In genomic region chr17:29293890-29294579, GRCh38 we compare ENCODE assay signal across 8 cellular contexts. TPM values are rescaled to one million over a fixed set of nuclear protein-coding genes. Genes with fewer than 3 reads are reported as not detected.
DNase-seq lines count a peak whose midpoint lies in the region; ATAC-seq and TF ChIP-seq lines count a peak whose summit lies in the region.

Gene NUFIP2 (minus strand): TSS chr17:29294148. CDS start chr17:29294059, 89 bp downstream.

- H3K9me3 ChIP-seq in DND-41 (ENCODE audit: insufficient read depth, low read length, severe bottlenecking) (no peaks in the 10 kb centered on the region), GM23248 (ENCODE audit: low read depth) (no peaks in the 10 kb centered on the region), esophagus squamous epithelium (no peaks in the 10 kb centered on the region)

- peak within 1 kb of the TSS; percentile 92 for H3K4me2 ChIP-seq in DND-41 (ENCODE audit: insufficient read depth, low read length)
- H3K4me2 ChIP-seq in GM23248 (ENCODE audit: unreplicated experiment): peak within 1 kb of the TSS; percentile 87

- DNase-seq in DND-41 (peak; percentile 99), GM23248 (peak; percentile 100), Kasumi-1 (lab: John Stamatoyannopoulos, UW) (peak; percentile 98), RPMI7951 (ENCODE audit: low read depth) (peak; percentile 96), esophagus squamous epithelium (lab: John Stamatoyannopoulos, UW) (peak; percentile 97), myocyte (ENCODE audit: low read depth) (peak; percentile 99)
- peak; percentile 97 for DNase-seq in activated T-helper 1 cell treated with anti-CD3 and anti-CD28 coated beads, Interleukin-12 subunit alpha, Interleukin-12 subunit beta, Interleukin-2, Interleukin-4 antibody, amounts not matched to agents 30 ng/mL and 10 ng/mL and 1 ng/mL, durations not matched to agents 14 hours and 24 hours and 36 hours (ENCODE audit: low spot score)
- peak; percentile 96 to 99 for DNase-seq in stimulated activated CD8-positive, alpha-beta memory T cell treated with anti-CD3 and anti-CD28 coated beads, Interleukin-7, amount 100 ng/mL, for 48 hours (ENCODE audit: extremely low read depth in 1 of 2, low read depth in 1 of 2)

- H3K9ac ChIP-seq in DND-41 (ENCODE audit: low read depth, low read length) (peak within 1 kb of the TSS; percentile 94), GM23248 (peak within 1 kb of the TSS; percentile 92)

- H3K9me2 ChIP-seq in GM23248 (ENCODE audit: insufficient read depth): no peaks in the 10 kb centered on the region

- H3K27me3 Mint-ChIP-seq in activated T-helper 1 cell treated with anti-CD3 and anti-CD28 coated beads, Interleukin-12 subunit alpha, Interleukin-12 subunit beta, Interleukin-2, Interleukin-4 antibody, amounts not matched to agents 30 ng/mL and 10 ng/mL and 1 ng/mL, durations not matched to agents 14 hours and 24 hours and 36 hours (ENCODE audit: insufficient read depth): peaks cover 3% of the 10 kb centered on the region

- H3K4me1 Mint-ChIP-seq in activated T-helper 1 cell treated with anti-CD3 and anti-CD28 coated beads, Interleukin-12 subunit alpha, Interleukin-12 subunit beta, Interleukin-2, Interleukin-4 antibody, amounts not matched to agents 30 ng/mL and 10 ng/mL and 1 ng/mL, durations not matched to agents 14 hours and 24 hours and 36 hours (ENCODE audit: low read depth): peaks cover 43% of the 10 kb centered on the region

- H3K4me3 ChIP-seq in DND-41 (ENCODE audit: low read depth in 1 of 2, low read length in 2 of 2) (peak within 1 kb of the TSS; percentile 86 to 89), GM23248 (peak within 1 kb of the TSS; percentile 97), esophagus squamous epithelium (peak within 1 kb of the TSS; percentile 92 to 99 (median 96))

- peak within 1 kb of the TSS; percentile 100 for H3K4me3 Mint-ChIP-seq in activated T-helper 1 cell treated with anti-CD3 and anti-CD28 coated beads, Interleukin-12 subunit alpha, Interleukin-12 subunit beta, Interleukin-2, Interleukin-4 antibody, amounts not matched to agents 30 ng/mL and 10 ng/mL and 1 ng/mL, durations not matched to agents 14 hours and 24 hours and 36 hours

- H3K9me3 Mint-ChIP-seq in activated T-helper 1 cell treated with anti-CD3 and anti-CD28 coated beads, Interleukin-12 subunit alpha, Interleukin-12 subunit beta, Interleukin-2, Interleukin-4 antibody, amounts not matched to agents 30 ng/mL and 10 ng/mL and 1 ng/mL, durations not matched to agents 14 hours and 24 hours and 36 hours: no peaks in the 10 kb centered on the region

- 0 to 1% methylated on average over 29 to 31 of the region's 31 CpGs for WGBS in GM23248 (ENCODE audit: low coverage in 1 of 2, low lambda C conversion rate in 2 of 2, missing lambda C conversion rate in 2 of 2), 2 experiments
- WGBS in esophagus squamous epithelium, 2 donors: 0% methylated on average over 13 to 24 of the region's 31 CpGs

- H3K4me1 ChIP-seq in DND-41 (ENCODE audit: insufficient read depth, low read length) (peaks cover 41% of the 10 kb centered on the region), GM23248 (ENCODE audit: insufficient read depth) (peaks cover 18% of the 10 kb centered on the region), esophagus squamous epithelium (peaks cover 24 to 40% (median 30%) of the 10 kb centered on the region in 3 donors)

- peaks cover 24% of the 10 kb centered on the region for H3K36me3 Mint-ChIP-seq in activated T-helper 1 cell treated with anti-CD3 and anti-CD28 coated beads, Interleukin-12 subunit alpha, Interleukin-12 subunit beta, Interleukin-2, Interleukin-4 antibody, amounts not matched to agents 30 ng/mL and 10 ng/mL and 1 ng/mL, durations not matched to agents 14 hours and 24 hours and 36 hours (ENCODE audit: low read depth)

- H3K27ac ChIP-seq in DND-41 (ENCODE audit: low read length) (peak within 1 kb of the TSS; percentile 93), GM23248 (peak within 1 kb of the TSS; percentile 94), esophagus squamous epithelium (peak within 1 kb of the TSS; percentile 99 to 100 (median 100))

- H3K36me3 ChIP-seq in DND-41 (ENCODE audit: insufficient read depth, low read length) (peaks cover 37% of the 10 kb centered on the region), GM23248 (ENCODE audit: low read depth) (peaks cover 10% of the 10 kb centered on the region; the same call in 1 of the 2 replicates), esophagus squamous epithelium (peaks cover 0 to 13% (median 0%) of the 10 kb centered on the region in 3 donors)

- peaks cover 33% of the 10 kb centered on the region for H3F3A ChIP-seq in GM23248 (ENCODE audit: insufficient read depth)

- H3K27ac Mint-ChIP-seq in activated T-helper 1 cell treated with anti-CD3 and anti-CD28 coated beads, Interleukin-12 subunit alpha, Interleukin-12 subunit beta, Interleukin-2, Interleukin-4 antibody, amounts not matched to agents 30 ng/mL and 10 ng/mL and 1 ng/mL, durations not matched to agents 14 hours and 24 hours and 36 hours: peak within 1 kb of the TSS; percentile 99

- H3K79me2 ChIP-seq in DND-41 (ENCODE audit: insufficient read depth, low read length) (peaks cover 57% of the 10 kb centered on the region), GM23248 (ENCODE audit: insufficient read depth) (peaks cover 45% of the 10 kb centered on the region)

- H3K27me3 ChIP-seq in DND-41 (ENCODE audit: insufficient read depth, low read length, poor library complexity) (no peaks in the 10 kb centered on the region), GM23248 (replicated peaks; ENCODE audit: insufficient read depth) (no peaks in the 10 kb centered on the region), esophagus squamous epithelium (no peaks in the 10 kb centered on the region)

- H2AFZ ChIP-seq in DND-41 (ENCODE audit: low read depth, low read length): peak within 1 kb of the TSS; percentile 92
- peak within 1 kb of the TSS; percentile 84 for H2AFZ ChIP-seq in GM23248

- TF ChIP-seq POLR2A in esophagus squamous epithelium (IDR thresholded peaks at IDR 0.05): peak; percentile 75 to 100 (median 100)

- H4K20me1 ChIP-seq in DND-41 (ENCODE audit: insufficient read depth, low read length): peaks cover 38% of the 10 kb centered on the region
- H4K20me1 ChIP-seq in GM23248 (ENCODE audit: insufficient read depth): peaks cover 22% of the 10 kb centered on the region; the same call in 1 of the 2 replicates

- in situ Hi-C loops in GM23248 (cut with MboI): no loop called here

- intact Hi-C loops in activated T-helper 1 cell treated with anti-CD3 and anti-CD28 coated beads, Interleukin-12 subunit alpha, Interleukin-12 subunit beta, Interleukin-2, Interleukin-4 antibody, amounts not matched to agents 30 ng/mL and 10 ng/mL and 1 ng/mL, durations not matched to agents 14 hours and 24 hours and 36 hours (cut with micrococcal nuclease): loop anchor here (1.0 to 10.0 kb wide), 7 partner anchors 8 to 1081 kb away; partner anchors contain the start of genes ABHD15, CPD, MYO18A and NEK8
- intact Hi-C loops in esophagus squamous epithelium (cut with DNase I): loop anchor here (10.0 kb wide), 1 partner anchor 139 kb away; no protein-coding TSS in a partner anchor

- TF ChIP-seq CTCF in DND-41 (IDR thresholded peaks at IDR 0.05; ENCODE audit: borderline replicate concordance, extremely low read depth, low read length, poor library complexity, severe bottlenecking) (peak; percentile 18), esophagus squamous epithelium (IDR thresholded peaks at IDR 0.05) (peak in 3 of 6 experiments; percentile 10 to 29 (median 14))

- peak; percentile 90 for ATAC-seq in DND-41 (ENCODE audit: insufficient read depth, low read depth)

RNA-seq across cellular contexts. Expression of gene NUFIP2, which starts in this region (rescaled TPM):
- total RNA-seq in GM23248 (2014; rRNA removed; shearing (Covaris generic)): 30.9 and 31.6 TPM in 2 replicates
- 4.8 and 5.2 TPM in 2 replicates for polyA plus RNA-seq in GM23248 (2016; fragmentation: Nextera tagmentation; extraction: Ambion mirVana)
- 22.6 and 30.3 TPM in 2 replicates for total RNA-seq in RPMI7951 (2014; rRNA removed; shearing (Covaris generic))
- 92.2 and 95.5 TPM in 2 replicates for total RNA-seq in activated T-helper 1 cell treated with anti-CD3 and anti-CD28 coated beads, Interleukin-12 subunit alpha, Interleukin-12 subunit beta, Interleukin-2, Interleukin-4 antibody, amounts not matched to agents 30 ng/mL and 10 ng/mL and 1 ng/mL, durations not matched to agents 14 hours and 24 hours and 36 hours
- total RNA-seq in esophagus squamous epithelium: 10 to 100 TPM; 20.5 to 33.0 (median 28.4) TPM
- total RNA-seq in myocyte: 69.0 and 75.1 TPM in 2 replicates
- 14.8 TPM for polyA plus RNA-seq in myocyte (2012)

Comparison
In these comparisons a context has a peak if more than half of its experiments do, and no peak if none do; other contexts are left out.
1. Peak in every context shown above with its lines: DNase-seq, ATAC-seq, H3K4me3 ChIP-seq and H3K27ac ChIP-seq.